9 cellular contexts compared by ENCODE assay signal in the genomic region with DNA sequence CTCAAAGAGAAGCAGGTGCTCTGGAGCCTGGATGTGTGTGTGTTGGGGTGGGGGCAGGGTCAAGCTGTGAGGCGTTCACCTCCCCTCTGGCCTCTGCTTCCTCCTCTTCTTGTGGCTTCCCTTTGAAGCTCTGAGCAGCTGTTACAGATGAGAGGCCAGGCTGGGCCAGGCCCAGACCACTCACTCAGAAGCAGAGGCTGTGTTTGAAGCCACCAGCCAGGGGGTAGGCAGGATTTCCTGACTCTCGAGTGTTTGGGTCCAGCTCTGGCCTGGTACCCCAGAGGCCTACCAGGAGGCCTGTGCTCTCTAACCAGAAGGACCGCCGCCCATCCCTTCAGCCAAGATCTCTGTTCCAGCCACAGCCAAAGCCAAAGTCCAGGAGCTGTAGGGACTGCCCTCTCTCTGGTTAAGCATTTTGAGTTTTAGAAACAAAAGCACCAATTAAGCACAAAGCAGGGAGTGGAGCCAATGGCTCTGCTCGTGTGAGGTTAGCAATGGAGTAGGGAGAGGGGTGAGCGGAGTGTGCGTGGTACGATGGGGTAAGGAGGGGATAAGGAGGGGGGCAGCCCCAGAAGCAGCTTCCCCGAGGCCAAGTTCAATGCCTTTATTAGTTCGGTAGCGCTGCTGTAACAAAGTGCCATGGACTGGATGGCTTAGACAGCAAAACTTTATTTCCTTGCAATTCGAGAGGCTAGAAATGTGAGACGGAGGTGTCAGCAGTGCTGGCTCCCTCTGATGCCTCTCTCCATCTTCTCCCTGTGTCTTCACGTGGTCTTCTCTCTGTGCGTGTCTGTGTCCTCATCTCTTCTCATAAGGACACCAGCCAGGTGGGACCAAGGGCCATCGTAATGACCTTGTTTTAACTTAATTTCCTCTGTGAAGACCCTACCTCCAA. TPM values are rescaled to one million over a fixed set of nuclear protein-coding genes. Genes with fewer than 3 reads are reported as not detected.
DNase-seq lines count a peak whose midpoint lies in the region; ATAC-seq and TF ChIP-seq lines count a peak whose summit lies in the region.
"Had no signal": no experiment of that assay in that cellular context is flagged by ENCODE, and none has a peak within 500 bp of the region (broad histone marks: within the 10 kb centered on the region; RNA-seq: fewer than 3 reads in every experiment).

No MANE protein-coding gene starts in this region.

- H3K27me3 Mint-ChIP-seq in activated CD4-positive, alpha-beta T cell treated with anti-CD3 and anti-CD28 coated beads, Interleukin-2, amount 10 ng/mL, durations not matched to agents 24 days and 14 days, result no peaks in the 10 kb centered on the region
- H3K27me3 Mint-ChIP-seq in stimulated activated memory B cell treated with anti-CD40 and anti-IgM and Interleukin-4, amounts not matched to agents 10 μg/mL and 1 μg/mL and 100 μg/mL, for 72 hours, result no peaks in the 10 kb centered on the region

- H3K27ac ChIP-seq in angular gyrus (ENCODE audit: low read depth, low read length), result peak overlapping the region; percentile 0
- peak overlapping the region in 1 of 2 donors; percentile 64 for H3K27ac ChIP-seq in coronary artery

- intact Hi-C loops in activated CD4-positive, alpha-beta T cell treated with anti-CD3 and anti-CD28 coated beads, Interleukin-2, amount 10 ng/mL, durations not matched to agents 24 days and 14 days (cut with micrococcal nuclease), result loop anchor here (2.0 kb wide), 1 partner anchor 20 kb away; the partner anchor contains the start of gene RCSD1

- no peak for TF ChIP-seq CTCF in coronary artery (IDR thresholded peaks at IDR 0.05)

- peak; percentile 79 for ATAC-seq in HG03432 (IDR thresholded peaks at IDR 0.05; ENCODE audit: unreplicated experiment)
- ATAC-seq in stimulated activated memory B cell treated with anti-CD40 and anti-IgM and Interleukin-4, amounts not matched to agents 10 μg/mL and 1 μg/mL and 100 μg/mL, for 72 hours, result peak; percentile 89

- H3K9me3 Mint-ChIP-seq in activated CD4-positive, alpha-beta T cell treated with anti-CD3 and anti-CD28 coated beads, Interleukin-2, amount 10 ng/mL, durations not matched to agents 24 days and 14 days, result no peaks in the 10 kb centered on the region
- no peaks in the 10 kb centered on the region for H3K9me3 Mint-ChIP-seq in stimulated activated memory B cell treated with anti-CD40 and anti-IgM and Interleukin-4, amounts not matched to agents 10 μg/mL and 1 μg/mL and 100 μg/mL, for 72 hours

- H3K36me3 Mint-ChIP-seq in activated CD4-positive, alpha-beta T cell treated with anti-CD3 and anti-CD28 coated beads, Interleukin-2, amount 10 ng/mL, durations not matched to agents 24 days and 14 days (ENCODE audit: low read depth), result peaks cover 43% of the 10 kb centered on the region
- peaks cover 37% of the 10 kb centered on the region for H3K36me3 Mint-ChIP-seq in stimulated activated memory B cell treated with anti-CD40 and anti-IgM and Interleukin-4, amounts not matched to agents 10 μg/mL and 1 μg/mL and 100 μg/mL, for 72 hours

- no peak overlapping the region for H3K4me3 ChIP-seq in coronary artery

- peaks cover 64% of the 10 kb centered on the region for H3K4me1 Mint-ChIP-seq in activated CD4-positive, alpha-beta T cell treated with anti-CD3 and anti-CD28 coated beads, Interleukin-2, amount 10 ng/mL, durations not matched to agents 24 days and 14 days
- peaks cover 82% of the 10 kb centered on the region for H3K4me1 Mint-ChIP-seq in stimulated activated memory B cell treated with anti-CD40 and anti-IgM and Interleukin-4, amounts not matched to agents 10 μg/mL and 1 μg/mL and 100 μg/mL, for 72 hours

- H3K27ac Mint-ChIP-seq in activated CD4-positive, alpha-beta T cell treated with anti-CD3 and anti-CD28 coated beads, Interleukin-2, amount 10 ng/mL, durations not matched to agents 24 days and 14 days, result peak overlapping the region; percentile 79
- peak overlapping the region; percentile 66 for H3K27ac Mint-ChIP-seq in stimulated activated memory B cell treated with anti-CD40 and anti-IgM and Interleukin-4, amounts not matched to agents 10 μg/mL and 1 μg/mL and 100 μg/mL, for 72 hours

- peak overlapping the region; percentile 31 for H3K4me3 Mint-ChIP-seq in activated CD4-positive, alpha-beta T cell treated with anti-CD3 and anti-CD28 coated beads, Interleukin-2, amount 10 ng/mL, durations not matched to agents 24 days and 14 days
- no peak overlapping the region for H3K4me3 Mint-ChIP-seq in stimulated activated memory B cell treated with anti-CD40 and anti-IgM and Interleukin-4, amounts not matched to agents 10 μg/mL and 1 μg/mL and 100 μg/mL, for 72 hours

- peak; percentile 63 for DNase-seq in activated CD4-positive, alpha-beta T cell treated with anti-CD3 and anti-CD28 coated beads, Interleukin-2, amount 10 ng/mL, durations not matched to agents 24 days and 14 days
- no peak for DNase-seq in activated CD4-positive, alpha-beta T cell treated with anti-CD3 and anti-CD28 coated beads, Interleukin-2, amount 50 U/mL, for 48 hours
- DNase-seq in coronary artery (ENCODE audit: low spot score) (no peak), HCEC 1CT (no peak), SHP77 treated with DMSO at 0.1 percent for 48 hours (lab: John Stamatoyannopoulos, UW) (no peak)

RNA-seq across cellular contexts. Expression of gene RCSD1, which starts 20.5 kb away (rescaled TPM):
- 74.7 and 81.0 TPM in 2 replicates for total RNA-seq in activated CD4-positive, alpha-beta T cell treated with anti-CD3 and anti-CD28 coated beads, Interleukin-2, amount 10 ng/mL, durations not matched to agents 24 days and 14 days
- total RNA-seq: SK-MEL-5 had no signal
